ENCODE assay signal across 16 cellular contexts in the genomic region with DNA sequence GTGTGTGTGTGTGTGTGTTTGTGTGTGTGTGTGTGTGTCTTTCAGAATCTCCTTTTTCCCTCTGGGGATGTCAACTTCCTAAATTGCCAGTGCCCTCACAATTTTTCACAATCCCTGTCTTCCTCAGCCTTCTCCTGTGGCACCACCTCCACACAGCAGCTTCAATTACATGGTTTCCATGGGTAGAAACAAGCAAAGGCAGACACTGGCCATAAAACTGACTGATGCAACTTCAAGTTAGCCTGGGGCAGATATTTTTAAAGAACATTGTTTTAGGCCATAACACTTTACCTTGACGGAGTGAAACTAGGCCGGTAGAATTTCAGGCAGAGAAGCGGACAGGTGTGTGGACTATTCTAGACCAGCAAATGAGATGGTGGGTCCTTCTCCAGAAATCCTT.
"Had no signal": no experiment of that assay in that cellular context is flagged by ENCODE, and none has a peak within 500 bp of the region (broad histone marks: within the 10 kb centered on the region; RNA-seq: fewer than 3 reads in every experiment).

No MANE protein-coding gene starts in this region.

- ATAC-seq: activated CD8-positive, alpha-beta T cell treated with anti-CD3 and anti-CD28 coated beads for 36 hours; body of pancreas; gastroesophageal sphincter; left cardiac atrium had no signal

- H3K4me3 ChIP-seq: body of pancreas, gastroesophageal sphincter, stomach, vagina had no signal

- H3K4me1 ChIP-seq: body of pancreas, gastroesophageal sphincter, stomach, vagina had no signal

- H3K27me3 Mint-ChIP-seq: activated CD8-positive, alpha-beta T cell treated with anti-CD3 and anti-CD28 coated beads for 36 hours had no signal

- H3K27me3 ChIP-seq: body of pancreas, gastroesophageal sphincter, stomach, vagina had no signal

- H3K27ac ChIP-seq: body of pancreas, epithelial cell of prostate, gastroesophageal sphincter, stomach, vagina had no signal

- H3K4me3 Mint-ChIP-seq: activated CD8-positive, alpha-beta T cell treated with anti-CD3 and anti-CD28 coated beads for 36 hours; activated T-helper 1 cell treated with anti-CD3 and anti-CD28 coated beads, Interleukin-12 subunit alpha, Interleukin-12 subunit beta, Interleukin-2, Interleukin-4 antibody, amounts not matched to agents 30 ng/mL and 10 ng/mL and 1 ng/mL, durations not matched to agents 14 hours and 24 hours and 36 hours had no signal

- H3K9me3 ChIP-seq: body of pancreas, gastroesophageal sphincter, stomach, vagina had no signal

- H3K27ac Mint-ChIP-seq: activated CD8-positive, alpha-beta T cell treated with anti-CD3 and anti-CD28 coated beads for 36 hours; activated T-helper 1 cell treated with anti-CD3 and anti-CD28 coated beads, Interleukin-12 subunit alpha, Interleukin-12 subunit beta, Interleukin-2, Interleukin-4 antibody, amounts not matched to agents 30 ng/mL and 10 ng/mL and 1 ng/mL, durations not matched to agents 14 hours and 24 hours and 36 hours had no signal

- H3K36me3 ChIP-seq: gastroesophageal sphincter, stomach, vagina had no signal

- DNase-seq: activated CD4-positive, alpha-beta T cell treated with anti-CD3 and anti-CD28 coated beads for 4 hours; activated CD8-positive, alpha-beta memory T cell treated with anti-CD3 and anti-CD28 coated beads, Interleukin-2, amount 50 U/mL, for 4 hours; activated CD8-positive, alpha-beta T cell treated with anti-CD3 and anti-CD28 coated beads for 36 hours; activated naive CD4-positive, alpha-beta T cell; amniotic stem cell; central memory CD4-positive, alpha-beta T cell; cortex of kidney; effector memory CD4-positive, alpha-beta T cell; left cardiac atrium; stimulated activated CD4-positive, alpha-beta T cell treated with anti-CD3 and anti-CD28 coated beads, Interleukin-4, amount 100 ng/mL, for 24 hours; stomach had no signal
